Comparison of ENCODE assay signal across 22 cellular contexts in the genomic region with DNA sequence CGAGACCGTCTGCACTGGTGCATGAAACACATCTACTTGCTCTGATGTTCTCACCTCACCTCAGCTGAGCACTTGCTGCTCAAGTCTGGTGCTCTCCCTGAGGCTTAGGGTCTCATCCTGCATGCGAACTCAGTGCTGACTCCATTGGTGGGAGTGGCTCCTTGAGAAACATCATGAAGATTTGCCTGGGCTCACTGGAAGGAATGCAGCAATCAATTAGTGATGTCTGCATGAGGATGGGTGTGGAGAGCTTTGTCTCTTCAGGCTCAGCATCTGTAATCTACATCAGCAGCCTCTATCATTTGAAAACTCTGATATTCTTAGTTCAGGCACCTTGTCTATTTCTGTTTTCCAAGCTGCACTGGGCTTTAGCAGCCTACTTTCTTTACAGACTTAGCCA.
A peak's percentile ranks its signal among the peaks of the same experiment; 100 is the strongest.
DNase-seq lines count a peak whose midpoint lies in the region; ATAC-seq, FAIRE-seq and TF ChIP-seq lines count a peak whose summit lies in the region.
"Had no signal": no experiment of that assay in that cellular context is flagged by ENCODE, and none has a peak within 500 bp of the region (broad histone marks: within the 10 kb centered on the region; RNA-seq: fewer than 3 reads in every experiment).

No MANE protein-coding gene starts in this region.

- no peak overlapping the region for H2BK120ac ChIP-seq in H1 (replicated peaks; ENCODE audit: low read depth, low read length)

- peaks cover 4% of the 10 kb centered on the region for H3K27me3 Mint-ChIP-seq in GM23338 (ENCODE audit: insufficient read depth, low read depth, poor library complexity)
- peaks cover 5 to 6% of the 10 kb centered on the region in 2 donors for H3K27me3 Mint-ChIP-seq in natural killer cell (ENCODE audit: low read depth in 2 of 2)
- peaks cover 0 to 19% (median 6%) of the 10 kb centered on the region in 5 donors for H3K27me3 Mint-ChIP-seq in naive thymus-derived CD8-positive, alpha-beta T cell
- H3K27me3 Mint-ChIP-seq: CD4-positive, CD25-positive, alpha-beta regulatory T cell; IgD-negative memory B cell had no signal

- no peak overlapping the region for H4K5ac ChIP-seq in H1 (ENCODE audit: insufficient read length, low read depth, low read length)

- H2BK15ac ChIP-seq in H1 (ENCODE audit: low read length): no peak overlapping the region

- RAD21 ChIA-PET in HCT116 (lab: Charles Lee; ENCODE audit: low non-redundant PET in 1 of 2, low total read pairs in 2 of 2, uncharacterized antibody in 2 of 2, unreplicated experiment in 2 of 2): no interaction called here

- TF ChIP-seq CTCF in GM23338 (conservative IDR thresholded peaks at IDR 0.05; ENCODE audit: low read depth in 2 of 2): no peak
- TF ChIP-seq CTCF in HCT116 (IDR thresholded peaks at IDR 0.05 in 2 of 3, conservative IDR thresholded peaks at IDR 0.05 in 1 of 3; ENCODE audit: borderline replicate concordance in 1 of 3, insufficient read depth in 1 of 3, low read depth in 2 of 3, low read length in 2 of 3): no peak
- TF ChIP-seq CTCF in H1 (IDR thresholded peaks at IDR 0.05; ENCODE audit: control extremely low read depth in 1 of 3, insufficient read depth in 1 of 3, low read depth in 1 of 3, low read length in 3 of 3): no peak
- no peak for TF ChIP-seq CTCF in spleen (IDR thresholded peaks at IDR 0.05 in 8 of 11, conservative IDR thresholded peaks at IDR 0.05 in 3 of 11)
- no peak for TF ChIP-seq CTCF in natural killer cell (IDR thresholded peaks at IDR 0.05)

- H4K91ac ChIP-seq in H1 (replicated peaks; ENCODE audit: insufficient read length, low read length): no peak overlapping the region

- TF ChIP-seq EP300 in H1 (IDR thresholded peaks at IDR 0.05; ENCODE audit: borderline replicate concordance in 1 of 2, low read depth in 2 of 2, low read length in 2 of 2): no peak

- H3K79me2 ChIP-seq in GM23338 (replicated peaks; ENCODE audit: insufficient read depth): no peaks in the 10 kb centered on the region
- no peaks in the 10 kb centered on the region for H3K79me2 ChIP-seq in HCT116 (ENCODE audit: insufficient read depth, low read length)
- H3K79me2 ChIP-seq in H1 (ENCODE audit: control insufficient read depth in 1 of 2, insufficient read depth in 2 of 2, low read length in 2 of 2): no peaks in the 10 kb centered on the region

- no peaks in the 10 kb centered on the region for H3K79me1 ChIP-seq in H1 (ENCODE audit: low read depth, low read length)

- H3K27ac Mint-ChIP-seq in GM23338: no peak overlapping the region
- H3K27ac Mint-ChIP-seq in natural killer cell: no peak overlapping the region
- no peak overlapping the region for H3K27ac Mint-ChIP-seq in naive thymus-derived CD8-positive, alpha-beta T cell
- H3K27ac Mint-ChIP-seq: CD4-positive, CD25-positive, alpha-beta regulatory T cell; CD8-positive, alpha-beta memory T cell; HFFc6 had no signal

- H3K4me1 Mint-ChIP-seq in GM23338: peaks cover 5% of the 10 kb centered on the region; the same call in 2 of the 3 replicates
- no peaks in the 10 kb centered on the region for H3K4me1 Mint-ChIP-seq in natural killer cell
- H3K4me1 Mint-ChIP-seq in naive thymus-derived CD8-positive, alpha-beta T cell: no peaks in the 10 kb centered on the region
- H3K4me1 Mint-ChIP-seq: CD4-positive, CD25-positive, alpha-beta regulatory T cell; CD8-positive, alpha-beta memory T cell; IgD-negative memory B cell had no signal

- H4K20me1 ChIP-seq in GM23338 (replicated peaks; ENCODE audit: insufficient read depth) (no peaks in the 10 kb centered on the region), HCT116 (ENCODE audit: insufficient read depth) (no peaks in the 10 kb centered on the region), H1 (replicated peaks in 1 of 2; ENCODE audit: control insufficient read depth in 1 of 2, insufficient read depth in 2 of 2, low read length in 2 of 2) (no peaks in the 10 kb centered on the region)

- H3K27me3 ChIP-seq in GM23338 (ENCODE audit: insufficient read depth) (no peaks in the 10 kb centered on the region), HCT116 (ENCODE audit: insufficient read depth, low read length) (peaks cover 8% of the 10 kb centered on the region; the same call in 1 of the 2 replicates), H1 (replicated peaks in 1 of 4; ENCODE audit: control insufficient read depth in 3 of 4, extremely low read depth in 1 of 4, insufficient read depth in 3 of 4, low read length in 3 of 4) (no peaks in the 10 kb centered on the region), spleen (replicated peaks in 1 of 7) (peaks cover 0 to 26% (median 4%) of the 10 kb centered on the region in 7 donors)
- H3K27me3 ChIP-seq: BE2C had no signal

- H4K8ac ChIP-seq in H1 (ENCODE audit: extremely low read depth, insufficient read depth, low read length): no peak overlapping the region

- H3K14ac ChIP-seq in H1 (ENCODE audit: insufficient read length): no peak overlapping the region

- H3K23ac ChIP-seq in H1 (ENCODE audit: insufficient read length): no peak overlapping the region

- no peak overlapping the region for H2BK12ac ChIP-seq in H1 (ENCODE audit: low read depth, low read length)

- CTCF ChIA-PET in HCT116 (lab: Charles Lee) (no interaction called here), H1 (lab: Charles Lee; ENCODE audit: partially characterized antibody) (no interaction called here)

- no peak for TF ChIP-seq POLR2A in HCT116 (IDR thresholded peaks at IDR 0.05; ENCODE audit: borderline replicate concordance, extremely low read depth, insufficient read depth, insufficient read length)
- TF ChIP-seq POLR2A in H1 (IDR thresholded peaks at IDR 0.05; ENCODE audit: control extremely low read depth in 1 of 2, low read depth in 2 of 2, low read length in 2 of 2): no peak
- TF ChIP-seq POLR2A in spleen (IDR thresholded peaks at IDR 0.05): no peak

- H2BK20ac ChIP-seq in H1 (ENCODE audit: low read length): no peak overlapping the region

- H3K36me3 ChIP-seq in GM23338 (ENCODE audit: insufficient read depth) (no peaks in the 10 kb centered on the region), HCT116 (ENCODE audit: control insufficient read depth in 1 of 2, insufficient read depth in 2 of 2, low read length in 2 of 2) (no peaks in the 10 kb centered on the region), H1 (ENCODE audit: control insufficient read depth in 2 of 4, insufficient read depth in 4 of 4, low read length in 3 of 4) (no peaks in the 10 kb centered on the region), spleen (no peaks in the 10 kb centered on the region)
- H3K36me3 ChIP-seq: BE2C, HAP-1 had no signal

- peak; percentile 18 for DNase-seq in GM23338 (ENCODE audit: low spot score)
- no peak for DNase-seq in HCT116 (ENCODE audit: low read depth, low spot score)
- DNase-seq in H1 (ENCODE audit: low read depth in 1 of 2, low spot score in 2 of 2): no peak
- peak; percentile 34 for DNase-seq in spleen
- no peak for DNase-seq in natural killer cell
- DNase-seq in naive thymus-derived CD8-positive, alpha-beta T cell: no peak
- DNase-seq: ACHN; BE2C; C1 segment of cervical spinal cord; CD4-positive, CD25-positive, alpha-beta regulatory T cell; CD8-positive, alpha-beta memory T cell; HFFc6; KG1 had no signal

- H3K9me3 ChIP-seq in HCT116 (ENCODE audit: control insufficient read depth in 1 of 2, insufficient read depth in 1 of 2, low read depth in 1 of 2, low read length in 2 of 2) (peaks cover 0 to 5% of the 10 kb centered on the region in 2 experiments; a peak in 1 of 4 replicates), H1 (ENCODE audit: insufficient read depth in 2 of 2, low read depth in 1 of 2, low read length in 1 of 2) (peaks cover 0 to 5% of the 10 kb centered on the region in 2 experiments; a peak in 1 of 4 replicates), spleen (peaks cover 0 to 9% (median 0%) of the 10 kb centered on the region in 8 donors)
- H3K9me3 ChIP-seq: BE2C, HAP-1 had no signal

- no peak overlapping the region for H2BK5ac ChIP-seq in H1 (ENCODE audit: low read depth, low read length)

- H3K36me3 Mint-ChIP-seq in GM23338 (ENCODE audit: low read depth): no peaks in the 10 kb centered on the region
- no peaks in the 10 kb centered on the region for H3K36me3 Mint-ChIP-seq in natural killer cell
- no peaks in the 10 kb centered on the region for H3K36me3 Mint-ChIP-seq in naive thymus-derived CD8-positive, alpha-beta T cell
- H3K36me3 Mint-ChIP-seq: CD4-positive, CD25-positive, alpha-beta regulatory T cell; CD8-positive, alpha-beta memory T cell; IgD-negative memory B cell had no signal

- H3K4me3 Mint-ChIP-seq in GM23338: no peak overlapping the region
- no peak overlapping the region for H3K4me3 Mint-ChIP-seq in natural killer cell
- no peak overlapping the region for H3K4me3 Mint-ChIP-seq in naive thymus-derived CD8-positive, alpha-beta T cell
- H3K4me3 Mint-ChIP-seq: CD4-positive, CD25-positive, alpha-beta regulatory T cell; CD8-positive, alpha-beta memory T cell; HFFc6; IgD-negative memory B cell had no signal

- H3K9me2 ChIP-seq in GM23338 (ENCODE audit: insufficient read depth) (peaks cover 1% of the 10 kb centered on the region; the same call in 1 of the 2 replicates), HCT116 (ENCODE audit: insufficient read depth) (no peaks in the 10 kb centered on the region)

- ATAC-seq in GM23338: no peak
- peak; percentile 53 for ATAC-seq in HCT116
- ATAC-seq in natural killer cell: no peak
- no peak for ATAC-seq in naive thymus-derived CD8-positive, alpha-beta T cell
- ATAC-seq: HepG2 had no signal

- H3K4me3 ChIP-seq in GM23338 (no peak overlapping the region), HCT116 (replicated peaks in 1 of 2; ENCODE audit: low read depth in 1 of 2, low read length in 2 of 2) (no peak overlapping the region), H1 (ENCODE audit: extremely low read depth in 1 of 4, insufficient read depth in 2 of 4, low read depth in 3 of 4, low read length in 4 of 4) (no peak overlapping the region), spleen (no peak overlapping the region)
- H3K4me3 ChIP-seq: HAP-1 had no signal

- peaks cover 8% of the 10 kb centered on the region for H3F3A ChIP-seq in GM23338 (replicated peaks; ENCODE audit: low read depth)

- TF ChIP-seq RAD21 in HCT116 (IDR thresholded peaks at IDR 0.05; ENCODE audit: low read depth) (no peak), H1 (IDR thresholded peaks at IDR 0.05 in 1 of 2, conservative IDR thresholded peaks at IDR 0.05 in 1 of 2; ENCODE audit: low read depth in 2 of 2, low read length in 2 of 2) (no peak)

- H2AFZ ChIP-seq in GM23338 (no peak overlapping the region), HCT116 (ENCODE audit: low read depth, low read length, poor library complexity, severe bottlenecking) (no peak overlapping the region), H1 (ENCODE audit: low read length) (no peak overlapping the region; the same call in 1 of the 2 replicates)

- FAIRE-seq in H1 (lab: Jason Lieb, UNC): no peak
- FAIRE-seq: A204.1, D721Med, G401.6, GM12892, GM18507, HepG2 had no signal

- H2AK5ac ChIP-seq in H1 (ENCODE audit: low read depth, low read length): no peak overlapping the region

- intact Hi-C loops in HCT116 (cut with micrococcal nuclease) (no loop called here), spleen (cut with DNase I; ENCODE audit: low total_unique reads) (no loop called here), natural killer cell (cut with micrococcal nuclease) (no loop called here)

- H3K56ac ChIP-seq in H1 (replicated peaks; ENCODE audit: insufficient read length, low read depth, low read length): no peak overlapping the region

- H3K27ac ChIP-seq in GM23338 (ENCODE audit: low read depth) (no peak overlapping the region), HCT116 (ENCODE audit: low read depth, low read length) (no peak overlapping the region), H1 (ENCODE audit: low read depth, low read length) (no peak overlapping the region), spleen (no peak overlapping the region)

- no TSS peak for BruUV-seq in HCT116 (replicated peaks; lab: Mats Ljungman, UMichigan)

- H3K4ac ChIP-seq in H1 (replicated peaks; ENCODE audit: insufficient read length, low read depth, low read length): no peak overlapping the region

- POLR2A ChIA-PET in HCT116 (lab: Charles Lee): no interaction called here
- POLR2A ChIA-PET in H1 (lab: Charles Lee; ENCODE audit: partially characterized antibody): no interaction called here
- POLR2A ChIA-PET in naive thymus-derived CD8-positive, alpha-beta T cell (lab: Charles Lee): no interaction called here

- H3K9ac ChIP-seq in HCT116 (ENCODE audit: low read length): no peak overlapping the region
- no peak overlapping the region for H3K9ac ChIP-seq in H1 (replicated peaks in 1 of 4; ENCODE audit: extremely low read depth in 1 of 4, low read depth in 3 of 4, low read length in 3 of 4)

- H3K4me1 ChIP-seq in GM23338 (ENCODE audit: insufficient read depth) (no peaks in the 10 kb centered on the region), HCT116 (ENCODE audit: control insufficient read depth in 1 of 2, insufficient read depth in 2 of 2, low read length in 2 of 2) (no peaks in the 10 kb centered on the region), H1 (replicated peaks in 1 of 4; ENCODE audit: control insufficient read depth in 3 of 4, insufficient read depth in 4 of 4, low read length in 3 of 4) (no peaks in the 10 kb centered on the region), spleen (no peaks in the 10 kb centered on the region)
- H3K4me1 ChIP-seq: Caco-2, HAP-1 had no signal

- H3K9me3 Mint-ChIP-seq in GM23338: no peaks in the 10 kb centered on the region
- H3K9me3 Mint-ChIP-seq in natural killer cell: no peaks in the 10 kb centered on the region
- peaks cover 0 to 2% (median 0%) of the 10 kb centered on the region in 9 donors for H3K9me3 Mint-ChIP-seq in naive thymus-derived CD8-positive, alpha-beta T cell
- H3K9me3 Mint-ChIP-seq: CD4-positive, CD25-positive, alpha-beta regulatory T cell; CD8-positive, alpha-beta memory T cell; HFFc6; IgD-negative memory B cell had no signal

- H3K18ac ChIP-seq in H1 (ENCODE audit: extremely low read depth, low read length): no peak overlapping the region

- H3K4me2 ChIP-seq in GM23338 (no peak overlapping the region), HCT116 (ENCODE audit: low read length) (no peak overlapping the region), H1 (ENCODE audit: insufficient read depth in 1 of 2, low read depth in 2 of 2, low read length in 2 of 2) (no peak overlapping the region)

- H3K23me2 ChIP-seq in H1 (ENCODE audit: low read depth, low read length): peaks cover 8% of the 10 kb centered on the region; the same call in 1 of the 2 replicates

- WGBS in H1 (ENCODE audit: extremely low coverage in 1 of 2, insufficient coverage in 1 of 2, insufficient read length in 1 of 2, insufficient replicate concordance in 2 of 2, low coverage in 1 of 2, low lambda C conversion rate in 2 of 2, missing lambda C conversion rate in 1 of 2), 2 experiments: 92% methylated on average over 3 of the region's 3 CpGs; no CpG with 5 or more reads in 1 of the 2 experiments
- WGBS in spleen, 5 donors: 79 to 96% (median 93%) methylated on average over 3 of the region's 3 CpGs

Comparison
In these comparisons a context has a peak if more than half of its experiments do, and no peak if none do; other contexts are left out.
1. DNase-seq: peak in GM23338 (single experiment) and spleen (single experiment); none in HCT116 (single experiment), H1 (0 of 2), natural killer cell (single experiment) and naive thymus-derived CD8-positive, alpha-beta T cell (0 of 10).